ENCODE assay signal across 14 cellular contexts in the genomic region with DNA sequence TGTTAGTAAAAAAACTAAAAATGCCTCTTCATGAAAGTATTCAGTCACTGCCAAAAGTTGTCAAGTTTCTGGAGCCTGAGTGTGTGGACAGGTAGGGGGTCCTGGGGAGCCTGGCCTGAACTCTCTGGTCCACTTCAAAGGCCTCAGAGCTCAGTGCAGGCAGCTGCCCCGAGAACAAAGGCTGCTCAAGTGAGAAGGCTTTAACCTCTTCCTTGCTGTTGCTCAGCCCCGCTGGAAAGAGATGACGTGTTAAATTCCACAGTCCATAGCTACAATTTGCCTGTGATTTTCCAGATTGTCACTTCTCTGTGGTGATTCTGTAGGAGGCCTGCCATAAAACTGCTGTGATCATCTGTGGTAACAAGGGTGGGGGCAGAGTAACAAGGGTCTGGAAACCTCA.
DNase-seq lines count a peak whose midpoint lies in the region; ATAC-seq and TF ChIP-seq lines count a peak whose summit lies in the region.
"Had no signal": no experiment of that assay in that cellular context is flagged by ENCODE, and none has a peak within 500 bp of the region (broad histone marks: within the 10 kb centered on the region; RNA-seq: fewer than 3 reads in every experiment).

No MANE protein-coding gene starts in this region.

- H3K4me1 Mint-ChIP-seq in activated T-cell treated with anti-CD3 and anti-CD28 coated beads, Interleukin-2, amount 50 U/mL, for 24 hours (ENCODE audit: low read depth): no peaks in the 10 kb centered on the region
- H3K4me1 Mint-ChIP-seq in CD8-positive, alpha-beta memory T cell: peaks cover 0 to 10% (median 6%) of the 10 kb centered on the region in 3 donors

- peaks cover 67% of the 10 kb centered on the region for H3K36me3 Mint-ChIP-seq in activated T-cell treated with anti-CD3 and anti-CD28 coated beads, Interleukin-2, amount 50 U/mL, for 24 hours (ENCODE audit: low read depth)
- H3K36me3 Mint-ChIP-seq in CD8-positive, alpha-beta memory T cell: peaks cover 10 to 74% (median 28%) of the 10 kb centered on the region in 3 donors

- in situ Hi-C loops in astrocyte of the cerebellum (cut with HindIII; ENCODE audit: low sequenced_read_pairs): no loop called here

- CTCF ChIA-PET in CD8-positive, alpha-beta memory T cell (lab: Charles Lee): no interaction called here

- H3K27ac ChIP-seq in CD8-positive, alpha-beta memory T cell (ENCODE audit: low read depth, low read length): no peak overlapping the region
- H3K27ac ChIP-seq: body of pancreas, VCaP had no signal

- H3K36me3 ChIP-seq in H7 (replicated peaks; ENCODE audit: control insufficient read depth, insufficient read depth, low read length): peaks cover 2% of the 10 kb centered on the region
- peaks cover 9% of the 10 kb centered on the region for H3K36me3 ChIP-seq in CD8-positive, alpha-beta memory T cell (ENCODE audit: insufficient read depth, low read length)

- POLR2A ChIA-PET in CD8-positive, alpha-beta memory T cell (lab: Charles Lee): no interaction called here

- TF ChIP-seq CTCF in astrocyte of the cerebellum (IDR thresholded peaks at IDR 0.05; ENCODE audit: low read depth, low read length, missing control alignments): no peak

- DNase-seq in H7: peak; percentile 85
- peak; percentile 76 for DNase-seq in astrocyte of the cerebellum (ENCODE audit: low read depth)
- DNase-seq in globus pallidus (ENCODE audit: low spot score): peak; percentile 18
- DNase-seq in pons (ENCODE audit: low spot score): peak; percentile 12
- DNase-seq in NCI-H1417 (lab: John Stamatoyannopoulos, UW): no peak
- no peak for DNase-seq in activated T-cell treated with anti-CD3 and anti-CD28 coated beads, Interleukin-2, amount 50 U/mL, for 24 hours
- no peak for DNase-seq in CD8-positive, alpha-beta memory T cell
- DNase-seq: activated T-cell treated with anti-CD3 and anti-CD28 coated beads, Interleukin-2, amount 50 U/mL, for 1 hour; body of pancreas; NCI-H1436; SIG-M5 had no signal

- H3K27me3 Mint-ChIP-seq in activated T-cell treated with anti-CD3 and anti-CD28 coated beads, Interleukin-2, amount 50 U/mL, for 24 hours: no peaks in the 10 kb centered on the region
- no peaks in the 10 kb centered on the region for H3K27me3 Mint-ChIP-seq in CD8-positive, alpha-beta memory T cell

- H3K27me3 ChIP-seq in H7 (ENCODE audit: control insufficient read depth, insufficient read depth, low read length): no peaks in the 10 kb centered on the region
- H3K27me3 ChIP-seq in CD8-positive, alpha-beta memory T cell (ENCODE audit: insufficient read depth, low read length, poor library complexity, severe bottlenecking): no peaks in the 10 kb centered on the region
- H3K27me3 ChIP-seq: body of pancreas had no signal

- ATAC-seq in GM21423 (IDR thresholded peaks at IDR 0.05; ENCODE audit: unreplicated experiment): no peak
- ATAC-seq: body of pancreas had no signal

- no peaks in the 10 kb centered on the region for H3K4me1 ChIP-seq in CD8-positive, alpha-beta memory T cell (ENCODE audit: insufficient read depth, low read length)
- H3K4me1 ChIP-seq: body of pancreas had no signal

- H3K9me3 Mint-ChIP-seq in activated T-cell treated with anti-CD3 and anti-CD28 coated beads, Interleukin-2, amount 50 U/mL, for 24 hours: no peaks in the 10 kb centered on the region
- H3K9me3 Mint-ChIP-seq in CD8-positive, alpha-beta memory T cell: no peaks in the 10 kb centered on the region

- no peaks in the 10 kb centered on the region for H3K9me3 ChIP-seq in CD8-positive, alpha-beta memory T cell (ENCODE audit: low read length)
- H3K9me3 ChIP-seq: body of pancreas had no signal

- H3K27ac Mint-ChIP-seq in activated T-cell treated with anti-CD3 and anti-CD28 coated beads, Interleukin-2, amount 50 U/mL, for 24 hours: no peak overlapping the region
- peak overlapping the region in 2 of 8 donors; percentile 29 to 75 for H3K27ac Mint-ChIP-seq in CD8-positive, alpha-beta memory T cell

- no peak overlapping the region for H3K4me3 Mint-ChIP-seq in activated T-cell treated with anti-CD3 and anti-CD28 coated beads, Interleukin-2, amount 50 U/mL, for 24 hours
- H3K4me3 Mint-ChIP-seq in CD8-positive, alpha-beta memory T cell: no peak overlapping the region

- no peak overlapping the region for H3K4me3 ChIP-seq in H7 (ENCODE audit: insufficient read depth, low read depth, low read length)
- no peak overlapping the region for H3K4me3 ChIP-seq in astrocyte of the cerebellum (ENCODE audit: low read depth, low read length)
- no peak overlapping the region for H3K4me3 ChIP-seq in CD8-positive, alpha-beta memory T cell (ENCODE audit: low read length)
- H3K4me3 ChIP-seq: body of pancreas, lung had no signal

Comparison
In these comparisons a context has a peak if more than half of its experiments do, and no peak if none do; other contexts are left out.
1. DNase-seq: peak in H7 (single experiment), astrocyte of the cerebellum (single experiment), globus pallidus (single experiment) and pons (single experiment); none in NCI-H1417 (0 of 3), activated T-cell treated with anti-CD3 and anti-CD28 coated beads, Interleukin-2, amount 50 U/mL, for 24 hours (single experiment) and CD8-positive, alpha-beta memory T cell (0 of 5).